In the genomic region with DNA sequence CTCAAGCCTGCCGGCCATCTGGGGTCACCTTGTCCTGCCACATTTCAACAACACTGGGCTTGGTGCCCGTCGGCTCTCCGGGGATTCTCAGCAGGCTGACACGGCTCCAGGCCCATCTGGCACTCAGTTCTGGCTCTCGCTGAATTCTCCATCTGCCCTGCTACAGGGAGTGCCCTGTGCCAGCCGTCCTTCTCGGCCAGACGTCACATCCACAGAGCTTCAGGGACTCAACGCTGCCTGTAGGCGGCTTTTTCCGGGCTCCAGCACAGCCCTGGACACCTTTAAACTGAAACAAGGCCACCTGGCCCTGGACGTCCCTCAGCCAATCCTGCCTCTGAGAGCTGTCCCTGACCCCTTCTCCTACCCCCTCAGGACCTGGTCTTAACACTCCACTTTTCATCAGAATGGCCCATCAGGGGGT, we compare ENCODE assay signal across 10 cellular contexts. TPM values are rescaled to one million over a fixed set of nuclear protein-coding genes. Genes with fewer than 3 reads are reported as not detected.
DNase-seq lines count a peak whose midpoint lies in the region; FAIRE-seq and TF ChIP-seq lines count a peak whose summit lies in the region.
"Had no signal": no experiment of that assay in that cellular context is flagged by ENCODE, and none has a peak within 500 bp of the region (broad histone marks: within the 10 kb centered on the region; RNA-seq: fewer than 3 reads in every experiment).

No MANE protein-coding gene starts in this region.

- H3K27ac ChIP-seq in thyroid gland: no peak overlapping the region
- no peak overlapping the region for H3K27ac ChIP-seq in small intestine (ENCODE audit: low read depth in 1 of 2, low read length in 1 of 2)
- H3K27ac ChIP-seq: epithelial cell of prostate had no signal

- FAIRE-seq in small intestine (lab: Jason Lieb, UNC): no peak
- FAIRE-seq: HTR-8/SVneo had no signal

- WGBS in thyroid gland, 2 donors: 0 to 22% methylated on average over 8 to 13 of the region's 13 CpGs
- 18 to 32% (median 20%) methylated on average over 12 to 13 of the region's 13 CpGs for WGBS in small intestine, 3 donors

- DNase-seq in NCI-H1092 treated with DMSO at 0.1 percent for 48 hours (lab: John Stamatoyannopoulos, UW) (peak; percentile 98), amygdala (lab: John Stamatoyannopoulos, UW) (peak in 46 of 56 donors; percentile 6 to 69 (median 36)), hippocampal formation (lab: John Stamatoyannopoulos, UW) (peak; percentile 8 to 36), thyroid gland (peak; percentile 72 to 80), small intestine (no peak), foreskin melanocyte (no peak)
- DNase-seq in activated CD8-positive, alpha-beta memory T cell treated with anti-CD3 and anti-CD28 coated beads, Interleukin-2, amount 50 U/mL, for 4 hours: no peak

- TF ChIP-seq POLR2A in thyroid gland (IDR thresholded peaks at IDR 0.05): no peak

- H3K4me3 ChIP-seq in thyroid gland (replicated peaks in 1 of 3): no peak overlapping the region
- H3K4me3 ChIP-seq in small intestine (ENCODE audit: low read depth in 1 of 2, low read length in 2 of 2): no peak overlapping the region

- intact Hi-C loops in thyroid gland (cut with DNase I): no loop called here

- peak in 2 of 6 experiments; percentile 14 for TF ChIP-seq CTCF in thyroid gland (IDR thresholded peaks at IDR 0.05)

- H3K4me1 ChIP-seq in thyroid gland (peaks cover 0 to 6% of the 10 kb centered on the region in 2 donors), small intestine (ENCODE audit: control insufficient read depth in 2 of 2, insufficient read depth in 1 of 2, low read depth in 1 of 2, low read length in 1 of 2) (no peaks in the 10 kb centered on the region)

- H3K36me3 ChIP-seq in thyroid gland (no peaks in the 10 kb centered on the region), small intestine (ENCODE audit: control insufficient read depth in 2 of 2, insufficient read depth in 2 of 2, low read length in 2 of 2) (no peaks in the 10 kb centered on the region)

- H3K9me3 ChIP-seq in thyroid gland (no peaks in the 10 kb centered on the region), small intestine (ENCODE audit: control insufficient read depth, low read depth) (no peaks in the 10 kb centered on the region)

- H3K27me3 ChIP-seq in thyroid gland: no peaks in the 10 kb centered on the region
- H3K27me3 ChIP-seq in small intestine (ENCODE audit: control insufficient read depth in 2 of 2, insufficient read depth in 2 of 2, low read length in 2 of 2): no peaks in the 10 kb centered on the region

RNA-seq across cellular contexts. Expression of gene TMEM130, which starts 43.0 kb away (rescaled TPM):
- total RNA-seq in thyroid gland: under 1 TPM in 3 of 4 donors, not detected in 1; 0.22 to 0.81 (median 0.63) TPM
- 1 to 10 TPM in 1 of 3 donors, not detected in 2; 4.0 TPM for polyA plus RNA-seq in small intestine
- total RNA-seq: activated T-helper 17 cell treated with anti-CD3 and anti-CD28 coated beads, Interleukin-2, amount 50 U/mL, for 72 hours had no signal

RNA-seq across cellular contexts. Expression of gene TRRAP, which starts 51.5 kb away (rescaled TPM):
- 10 to 100 TPM; 43.5 to 72.6 (median 52.2) TPM for total RNA-seq in thyroid gland
- polyA plus RNA-seq in small intestine: 10 to 100 TPM in 1 of 3 donors, 1 to 10 TPM in 2; 5.4 to 11.9 (median 8.3) TPM

Comparison
In these comparisons a context has a peak if more than half of its experiments do, and no peak if none do; other contexts are left out.
1. DNase-seq: peak in NCI-H1092 treated with DMSO at 0.1 percent for 48 hours (single experiment), amygdala (46 of 56), hippocampal formation (2 of 2) and thyroid gland (2 of 2); none in small intestine (single experiment), activated CD8-positive, alpha-beta memory T cell treated with anti-CD3 and anti-CD28 coated beads, Interleukin-2, amount 50 U/mL, for 4 hours (single experiment) and foreskin melanocyte (single experiment).